In the genomic region with DNA sequence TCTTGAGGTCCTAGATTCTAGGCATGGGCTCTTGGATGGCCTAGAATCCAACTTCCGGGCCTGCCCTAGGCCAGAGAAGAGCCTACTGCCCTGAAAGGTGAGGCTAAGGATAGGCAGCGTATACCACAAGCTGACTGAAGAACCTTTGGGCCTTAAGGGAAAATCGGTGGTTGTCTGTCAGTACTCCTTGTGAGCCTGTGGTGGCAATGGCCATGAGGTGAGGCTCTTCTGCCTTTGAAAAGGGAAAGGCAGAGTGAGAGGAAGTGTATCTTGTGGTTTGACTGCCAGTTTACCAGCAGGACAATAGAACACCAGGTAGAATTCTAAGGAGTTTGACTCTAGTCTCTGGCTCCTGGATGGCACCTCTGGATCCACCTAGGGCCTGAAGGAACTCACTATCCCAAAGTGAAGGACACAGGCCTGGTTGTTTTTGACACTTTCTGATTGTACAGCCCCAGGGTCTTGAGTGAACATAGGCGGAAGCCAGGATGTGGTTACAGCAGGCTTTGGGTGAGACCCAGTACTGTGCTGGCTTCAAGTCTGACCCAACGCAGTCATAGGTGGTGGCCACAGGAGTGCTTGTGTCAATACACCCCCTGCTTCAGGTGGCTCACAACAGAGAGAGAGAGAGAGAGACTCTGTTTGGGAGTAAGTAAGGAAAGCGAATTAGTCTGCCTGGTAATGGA, we compare ENCODE assay signal across 18 cellular contexts. TPM values are rescaled to one million over a fixed set of nuclear protein-coding genes. Genes with fewer than 3 reads are reported as not detected.
"Had no signal": no experiment of that assay in that cellular context is flagged by ENCODE, and none has a peak within 500 bp of the region (broad histone marks: within the 10 kb centered on the region; RNA-seq: fewer than 3 reads in every experiment).

No MANE protein-coding gene starts in this region.

- H3K27me3 ChIP-seq: gastroesophageal sphincter, SJCRH30, transverse colon had no signal

- H3K4me1 ChIP-seq: adrenal gland, gastroesophageal sphincter, SJCRH30, transverse colon had no signal

- H3K27me3 Mint-ChIP-seq: activated CD4-positive, alpha-beta T cell treated with anti-CD3 and anti-CD28 coated beads for 36 hours; progenitor cell of endocrine pancreas had no signal

- H3K9me3 ChIP-seq: adrenal gland, gastroesophageal sphincter, SJCRH30, transverse colon had no signal

- H3K27ac ChIP-seq: adrenal gland, gastroesophageal sphincter, SJCRH30, transverse colon, VCaP had no signal

- H3K4me3 Mint-ChIP-seq: activated CD4-positive, alpha-beta T cell treated with anti-CD3 and anti-CD28 coated beads for 36 hours had no signal

- DNase-seq: activated CD4-positive, alpha-beta T cell treated with anti-CD3 and anti-CD28 coated beads for 36 hours; activated CD8-positive, alpha-beta memory T cell treated with anti-CD3 and anti-CD28 coated beads for 24 hours; activated effector memory CD4-positive, alpha-beta T cell treated with anti-CD3 and anti-CD28 coated beads, Interleukin-2, amount 50 U/mL, for 16 hours; adrenal gland; central memory CD4-positive, alpha-beta T cell; cortex of kidney; effector CD8-positive, alpha-beta T cell; nucleus accumbens; right cardiac atrium; SJCRH30; transverse colon had no signal

- H3K27ac Mint-ChIP-seq: activated CD4-positive, alpha-beta T cell treated with anti-CD3 and anti-CD28 coated beads for 36 hours; progenitor cell of endocrine pancreas had no signal

- H3K36me3 ChIP-seq: adrenal gland, gastroesophageal sphincter, SJCRH30, transverse colon had no signal

- H3K4me3 ChIP-seq: adrenal gland, gastroesophageal sphincter, SJCRH30, smooth muscle cell, transverse colon had no signal

- ATAC-seq: activated CD4-positive, alpha-beta T cell treated with anti-CD3 and anti-CD28 coated beads for 36 hours; gastroesophageal sphincter; right cardiac atrium had no signal

RNA-seq across cellular contexts. Expression of a gene that starts 20.9 kb away (rescaled TPM):
- total RNA-seq: activated CD4-positive, alpha-beta T cell treated with anti-CD3 and anti-CD28 coated beads for 36 hours; adrenal gland; kidney epithelial cell; myocyte; progenitor cell of endocrine pancreas; right cardiac atrium; SJCRH30; smooth muscle cell; subcutaneous adipose tissue; transverse colon had no signal
- polyA plus RNA-seq: adrenal gland, right cardiac atrium, smooth muscle cell had no signal
